In genomic region chr10:81957976-81958375, GRCh38 we compare ENCODE assay signal across 1 cellular context.
TF ChIP-seq lines count a peak whose summit lies in the region.

No MANE protein-coding gene starts in this region.

TF ChIP-seq in H1, 55 proteins besides CTCF, POLR2A, EP300 and RAD21 (continued from another document):
- no peak for TF ChIP-seq USF2 (IDR thresholded peaks at IDR 0.05; ENCODE audit: low read length)
- TF ChIP-seq ASH2L (IDR thresholded peaks at IDR 0.05; ENCODE audit: low read length), result no peak
- no peak for TF ChIP-seq POU5F1 (IDR thresholded peaks at IDR 0.05; ENCODE audit: low read depth, low read length)
- TF ChIP-seq SIN3A (conservative IDR thresholded peaks at IDR 0.05 in 1 of 2, IDR thresholded peaks at IDR 0.05 in 1 of 2; ENCODE audit: low read depth in 1 of 2, low read length in 2 of 2), result no peak
- no peak for TF ChIP-seq PHF8 (conservative IDR thresholded peaks at IDR 0.05; ENCODE audit: low read depth, low read length)
- TF ChIP-seq CREB1 (IDR thresholded peaks at IDR 0.05), result no peak
- TF ChIP-seq TCF12 (IDR thresholded peaks at IDR 0.05; ENCODE audit: low read depth, low read length), result no peak
- no peak for TF ChIP-seq EGR1 (IDR thresholded peaks at IDR 0.05; ENCODE audit: borderline replicate concordance, low read depth, low read length)
- no peak for TF ChIP-seq TEAD4 (IDR thresholded peaks at IDR 0.05; ENCODE audit: low read depth, low read length)
- TF ChIP-seq SAP30 (IDR thresholded peaks at IDR 0.05; ENCODE audit: insufficient read depth, insufficient replicate concordance, low read length), result no peak
